In genomic region chr15:89157918-89158564, GRCh38 we compare ENCODE assay signal across 25 cellular contexts.
DNase-seq lines count a peak whose midpoint lies in the region; ATAC-seq and TF ChIP-seq lines count a peak whose summit lies in the region.
"Had no signal": no experiment of that assay in that cellular context is flagged by ENCODE, and none has a peak within 500 bp of the region (broad histone marks: within the 10 kb centered on the region; RNA-seq: fewer than 3 reads in every experiment).

No MANE protein-coding gene starts in this region.

- no peaks in the 10 kb centered on the region for H3K9me3 Mint-ChIP-seq in activated naive CD4-positive, alpha-beta T cell treated with anti-CD3 and anti-CD28 coated beads, Interleukin-2, amount 10 ng/mL, durations not matched to agents 7 days and 5 days
- no peaks in the 10 kb centered on the region for H3K9me3 Mint-ChIP-seq in activated naive CD8-positive, alpha-beta T cell treated with anti-CD3 and anti-CD28 coated beads for 36 hours
- H3K9me3 Mint-ChIP-seq: stimulated activated memory B cell treated with anti-CD40 and anti-IgM and Interleukin-4, amounts not matched to agents 10 μg/mL and 1 μg/mL and 100 μg/mL, for 72 hours; WTC11 had no signal

- intact Hi-C loops in left ventricle myocardium superior (cut with micrococcal nuclease) (no loop called here), upper lobe of right lung (cut with DNase I) (no loop called here)

- H3K4me3 Mint-ChIP-seq in activated naive CD4-positive, alpha-beta T cell treated with anti-CD3 and anti-CD28 coated beads, Interleukin-2, amount 10 ng/mL, durations not matched to agents 7 days and 5 days, result no peak overlapping the region
- H3K4me3 Mint-ChIP-seq in activated naive CD8-positive, alpha-beta T cell treated with anti-CD3 and anti-CD28 coated beads for 36 hours, result no peak overlapping the region
- H3K4me3 Mint-ChIP-seq: activated naive CD8-positive, alpha-beta T cell; stimulated activated memory B cell treated with anti-CD40 and anti-IgM and Interleukin-4, amounts not matched to agents 10 μg/mL and 1 μg/mL and 100 μg/mL, for 72 hours; WTC11 had no signal

- no peaks in the 10 kb centered on the region for H3K27me3 ChIP-seq in upper lobe of right lung
- H3K27me3 ChIP-seq: suprapubic skin had no signal

- H3K36me3 Mint-ChIP-seq in activated naive CD4-positive, alpha-beta T cell treated with anti-CD3 and anti-CD28 coated beads, Interleukin-2, amount 10 ng/mL, durations not matched to agents 7 days and 5 days, result peaks cover 31% of the 10 kb centered on the region
- H3K36me3 Mint-ChIP-seq in activated naive CD8-positive, alpha-beta T cell treated with anti-CD3 and anti-CD28 coated beads for 36 hours, result peaks cover 16% of the 10 kb centered on the region

- no peak overlapping the region for H3K4me3 ChIP-seq in upper lobe of right lung
- H3K4me3 ChIP-seq: PC-9, suprapubic skin had no signal

- ATAC-seq in left ventricle myocardium superior (peak; percentile 53), upper lobe of right lung (peak; percentile 29), HG02885 (IDR thresholded peaks at IDR 0.05; ENCODE audit: poor library complexity, unreplicated experiment) (no peak), HG02970 (IDR thresholded peaks at IDR 0.05; ENCODE audit: low FRiP score, unreplicated experiment) (no peak)
- ATAC-seq: stimulated activated memory B cell treated with anti-CD40 and anti-IgM and Interleukin-4, amounts not matched to agents 10 μg/mL and 1 μg/mL and 100 μg/mL, for 72 hours; WTC11 had no signal

- no peak overlapping the region for H3K27ac ChIP-seq in upper lobe of right lung
- H3K27ac ChIP-seq: PC-9, suprapubic skin had no signal

- no peaks in the 10 kb centered on the region for H3K9me3 ChIP-seq in upper lobe of right lung
- H3K9me3 ChIP-seq: suprapubic skin had no signal

- no peaks in the 10 kb centered on the region for H3K27me3 Mint-ChIP-seq in activated naive CD4-positive, alpha-beta T cell treated with anti-CD3 and anti-CD28 coated beads, Interleukin-2, amount 10 ng/mL, durations not matched to agents 7 days and 5 days
- H3K27me3 Mint-ChIP-seq in activated naive CD8-positive, alpha-beta T cell treated with anti-CD3 and anti-CD28 coated beads for 36 hours, result no peaks in the 10 kb centered on the region
- H3K27me3 Mint-ChIP-seq: activated naive CD8-positive, alpha-beta T cell; stimulated activated memory B cell treated with anti-CD40 and anti-IgM and Interleukin-4, amounts not matched to agents 10 μg/mL and 1 μg/mL and 100 μg/mL, for 72 hours had no signal

- CTCF ChIA-PET in activated naive CD4-positive, alpha-beta T cell treated with anti-CD3 and anti-CD28 coated beads, Interleukin-2, amount 10 ng/mL, durations not matched to agents 7 days and 5 days (lab: Charles Lee), result interaction anchor here (1.6 kb wide), 1 partner anchor 253 kb away, joined by 3 read pairs; no protein-coding TSS in a partner anchor

- H3K4me1 Mint-ChIP-seq in activated naive CD4-positive, alpha-beta T cell treated with anti-CD3 and anti-CD28 coated beads, Interleukin-2, amount 10 ng/mL, durations not matched to agents 7 days and 5 days, result peaks cover 1% of the 10 kb centered on the region
- H3K4me1 Mint-ChIP-seq in activated naive CD8-positive, alpha-beta T cell treated with anti-CD3 and anti-CD28 coated beads for 36 hours, result peaks cover under 1% of the 10 kb centered on the region
- H3K4me1 Mint-ChIP-seq: stimulated activated memory B cell treated with anti-CD40 and anti-IgM and Interleukin-4, amounts not matched to agents 10 μg/mL and 1 μg/mL and 100 μg/mL, for 72 hours; WTC11 had no signal

- DNase-seq in activated naive CD4-positive, alpha-beta T cell treated with anti-CD3 and anti-CD28 coated beads, Interleukin-2, amount 10 ng/mL, durations not matched to agents 7 days and 5 days, result no peak
- DNase-seq in activated naive CD4-positive, alpha-beta T cell treated with anti-CD3 and anti-CD28 coated beads, Interleukin-2, amount 50 U/mL, for 16 hours, result no peak
- DNase-seq in cerebellar cortex (ENCODE audit: low spot score), result peak; percentile 89
- no peak for DNase-seq in left ventricle myocardium superior
- no peak for DNase-seq in upper lobe of right lung
- DNase-seq in activated naive CD8-positive, alpha-beta T cell treated with anti-CD3 and anti-CD28 coated beads for 36 hours, result no peak
- DNase-seq: activated CD4-positive, alpha-beta T cell treated with anti-CD3 and anti-CD28 coated beads, Interleukin-2, amount 50 U/mL, for 4 hours; effector CD4-positive, alpha-beta T cell; IMR-90; mammary epithelial cell; NCI-H1694; NCI-H2171; NCI-H524; PC-9; posterior cingulate gyrus; SHP77 treated with DMSO at 0.1 percent for 48 hours; stimulated activated CD4-positive, alpha-beta T cell treated with anti-CD3 and anti-CD28 coated beads, Interleukin-4, amount 100 ng/mL, for 4 hours; SW 1271; T1000 had no signal

- H3K36me3 ChIP-seq in upper lobe of right lung, result peaks cover 69% of the 10 kb centered on the region

- TF ChIP-seq CTCF in upper lobe of right lung (IDR thresholded peaks at IDR 0.05), result no peak

- H3K4me1 ChIP-seq in upper lobe of right lung, result no peaks in the 10 kb centered on the region
- H3K4me1 ChIP-seq: suprapubic skin had no signal

- peak overlapping the region; percentile 5 for H3K27ac Mint-ChIP-seq in activated naive CD4-positive, alpha-beta T cell treated with anti-CD3 and anti-CD28 coated beads, Interleukin-2, amount 10 ng/mL, durations not matched to agents 7 days and 5 days
- no peak overlapping the region for H3K27ac Mint-ChIP-seq in activated naive CD8-positive, alpha-beta T cell treated with anti-CD3 and anti-CD28 coated beads for 36 hours
- H3K27ac Mint-ChIP-seq: activated naive CD8-positive, alpha-beta T cell; stimulated activated memory B cell treated with anti-CD40 and anti-IgM and Interleukin-4, amounts not matched to agents 10 μg/mL and 1 μg/mL and 100 μg/mL, for 72 hours; WTC11 had no signal

Comparison
In these comparisons a context has a peak if more than half of its experiments do, and no peak if none do; other contexts are left out.
1. ATAC-seq: peak in left ventricle myocardium superior (single experiment) and upper lobe of right lung (single experiment); none in HG02885 (single experiment) and HG02970 (single experiment).